Comparison of ENCODE assay signal across 1 cellular context in genomic region chr6:83430606-83431544, GRCh38.
A peak's percentile ranks its signal among the peaks of the same experiment; 100 is the strongest.
TF ChIP-seq lines count a peak whose summit lies in the region.

Gene ME1, minus strand, starts transcription at chr6:83431051. Its CDS starts 97 bp downstream, at chr6:83430954.

TF ChIP-seq in K562, 482 proteins besides CTCF, POLR2A, EP300 and RAD21 (continued from another document and continues in another):
- TF ChIP-seq ZNF318 (IDR thresholded peaks at IDR 0.05; ENCODE audit: borderline replicate concordance in 1 of 2, low read depth in 1 of 2), result no peak
- peak; percentile 47 for TF ChIP-seq CHD4 (IDR thresholded peaks at IDR 0.05; ENCODE audit: insufficient read depth, insufficient replicate concordance, low read depth, low read length, poor library complexity, severe bottlenecking)
- TF ChIP-seq TCF3 (CRISPR knock-in tag; IDR thresholded peaks at IDR 0.05), result no peak
- no peak for TF ChIP-seq FOXO4 (CRISPR knock-in tag; IDR thresholded peaks at IDR 0.05)
- no peak for TF ChIP-seq MTA1 (IDR thresholded peaks at IDR 0.05; ENCODE audit: borderline replicate concordance)
- TF ChIP-seq ATF2 (CRISPR knock-in tag; IDR thresholded peaks at IDR 0.05), result no peak
- TF ChIP-seq CLOCK (CRISPR knock-in tag; IDR thresholded peaks at IDR 0.05; ENCODE audit: borderline replicate concordance), result no peak
- TF ChIP-seq FOXA1 (IDR thresholded peaks at IDR 0.05; ENCODE audit: borderline replicate concordance), result no peak
- no peak for TF ChIP-seq AFF1 (IDR thresholded peaks at IDR 0.05; ENCODE audit: low read depth in 1 of 2, partially characterized antibody in 2 of 2)
- TF ChIP-seq RCOR1 (IDR thresholded peaks at IDR 0.05; ENCODE audit: borderline replicate concordance in 1 of 2, low read depth in 2 of 2, low read length in 2 of 2), result peak in 1 of 2 experiments; percentile 68; a peak in 2 of 4 replicates
- TF ChIP-seq FUS (optimal IDR thresholded peaks at IDR 0.05; ENCODE audit: low read depth, low read length), result no peak
- no peak for TF ChIP-seq MED1 (CRISPR knock-in tag; IDR thresholded peaks at IDR 0.05; ENCODE audit: borderline replicate concordance)
- peak; percentile 91 for TF ChIP-seq NFE2L1 (tag; IDR thresholded peaks at IDR 0.05; ENCODE audit: borderline replicate concordance, low read depth)
- no peak for TF ChIP-seq HBP1 (CRISPR knock-in tag; IDR thresholded peaks at IDR 0.05)
- no peak for TF ChIP-seq HNRNPK (IDR thresholded peaks at IDR 0.05; ENCODE audit: low read depth, low read length, poor library complexity, severe bottlenecking)
- TF ChIP-seq SPI1 (IDR thresholded peaks at IDR 0.05; ENCODE audit: borderline replicate concordance, low read depth, low read length), result no peak
- no peak for TF ChIP-seq ZNF165 (CRISPR knock-in tag; IDR thresholded peaks at IDR 0.05; ENCODE audit: borderline replicate concordance)
- TF ChIP-seq ETV6 (IDR thresholded peaks at IDR 0.05; ENCODE audit: borderline replicate concordance in 1 of 2, low read depth in 2 of 2, low read length in 1 of 2), result no peak
- no peak for TF ChIP-seq ETV6 (CRISPR knock-in tag; IDR thresholded peaks at IDR 0.05; ENCODE audit: borderline replicate concordance)
- no peak for TF ChIP-seq ZNF76 (CRISPR knock-in tag; IDR thresholded peaks at IDR 0.05; ENCODE audit: borderline replicate concordance)
- TF ChIP-seq MNT (conservative IDR thresholded peaks at IDR 0.05), result peak; percentile 16 to 72; a peak in 3 of 4 replicates
- no peak for TF ChIP-seq ZBTB33 (CRISPR knock-in tag; IDR thresholded peaks at IDR 0.05)
- no peak for TF ChIP-seq POLR3A (IDR thresholded peaks at IDR 0.05; ENCODE audit: borderline replicate concordance, extremely low read depth, insufficient read depth, insufficient read length)
- no peak for TF ChIP-seq POU5F1 (IDR thresholded peaks at IDR 0.05; ENCODE audit: borderline replicate concordance, low read depth, low read length, partially characterized antibody)
- TF ChIP-seq GABPB1 (CRISPR knock-in tag; IDR thresholded peaks at IDR 0.05), result no peak
- no peak for TF ChIP-seq ZC3H11A (IDR thresholded peaks at IDR 0.05; ENCODE audit: low read depth, low read length)
- peak; percentile 66; the same call in 1 of the 2 replicates for TF ChIP-seq ZBTB1 (CRISPR knock-in tag; IDR thresholded peaks at IDR 0.05; ENCODE audit: borderline replicate concordance, low read depth)
- peak; percentile 89 for TF ChIP-seq CCNT2 (IDR thresholded peaks at IDR 0.05; ENCODE audit: borderline replicate concordance, extremely low read depth, insufficient read length, low read depth, low read length)
- no peak for TF ChIP-seq ARID2 (IDR thresholded peaks at IDR 0.05)
- TF ChIP-seq BMI1 (IDR thresholded peaks at IDR 0.05; ENCODE audit: low read length), result no peak
- no peak for TF ChIP-seq SMC3 (conservative IDR thresholded peaks at IDR 0.05; ENCODE audit: insufficient read depth, low read depth, low read length)
- TF ChIP-seq MXI1 (IDR thresholded peaks at IDR 0.05; ENCODE audit: low read depth, low read length), result peak; percentile 66; the same call in 1 of the 2 replicates
